ENCODE assay signal across 36 cellular contexts in genomic region chr20:47796952-47797351, GRCh38.
"Had no signal": no experiment of that assay in that cellular context is flagged by ENCODE, and none has a peak within 500 bp of the region (broad histone marks: within the 10 kb centered on the region; RNA-seq: fewer than 3 reads in every experiment).

No MANE protein-coding gene starts in this region.

- H3K9me3 ChIP-seq: adrenal gland, body of pancreas, breast epithelium, esophagus muscularis mucosa, gastrocnemius medialis had no signal

- H3K27me3 Mint-ChIP-seq: activated CD4-positive, alpha-beta T cell treated with anti-CD3 and anti-CD28 coated beads for 36 hours; activated CD4-positive, alpha-beta T cell treated with anti-CD3 and anti-CD28 coated beads, Interleukin-2, amount 10 ng/mL, durations not matched to agents 24 days and 14 days; activated naive CD4-positive, alpha-beta T cell treated with anti-CD3 and anti-CD28 coated beads, Interleukin-2, amount 50 U/mL, for 24 hours; activated naive CD8-positive, alpha-beta T cell treated with anti-CD3 and anti-CD28 coated beads for 36 hours; activated naive CD8-positive, alpha-beta T cell treated with anti-CD3 and anti-CD28 coated beads, Interleukin-2, amount 50 U/mL, for 24 hours had no signal

- ATAC-seq: activated CD4-positive, alpha-beta T cell treated with anti-CD3 and anti-CD28 coated beads for 36 hours; activated CD8-positive, alpha-beta memory T cell treated with anti-CD3 and anti-CD28 coated beads, Interleukin-2, amount 10 ng/mL, durations not matched to agents 7 days and 5 days; activated CD8-positive, alpha-beta T cell treated with anti-CD3 and anti-CD28 coated beads, Interleukin-2, amount 10 ng/mL, durations not matched to agents 7 days and 5 days; activated naive CD8-positive, alpha-beta T cell treated with anti-CD3 and anti-CD28 coated beads, Interleukin-2, amount 50 U/mL, for 24 hours; body of pancreas; effector memory CD8-positive, alpha-beta T cell; foreskin keratinocyte; gastrocnemius medialis; T-helper 17 cell had no signal

- H3K27ac ChIP-seq: adrenal gland, body of pancreas, breast epithelium, cardiac muscle cell, coronary artery, esophagus muscularis mucosa, foreskin keratinocyte, gastrocnemius medialis had no signal

- H3K4me3 Mint-ChIP-seq: activated CD4-positive, alpha-beta memory T cell treated with anti-CD3 and anti-CD28 coated beads for 36 hours; activated CD4-positive, alpha-beta T cell treated with anti-CD3 and anti-CD28 coated beads for 36 hours; activated CD4-positive, alpha-beta T cell treated with anti-CD3 and anti-CD28 coated beads, Interleukin-2, amount 10 ng/mL, durations not matched to agents 24 days and 14 days; activated CD8-positive, alpha-beta memory T cell treated with anti-CD3 and anti-CD28 coated beads, Interleukin-2, amount 10 ng/mL, durations not matched to agents 7 days and 5 days; activated CD8-positive, alpha-beta T cell treated with anti-CD3 and anti-CD28 coated beads, Interleukin-2, amount 10 ng/mL, durations not matched to agents 7 days and 5 days; activated naive CD4-positive, alpha-beta T cell treated with anti-CD3 and anti-CD28 coated beads for 36 hours; activated naive CD4-positive, alpha-beta T cell treated with anti-CD3 and anti-CD28 coated beads, Interleukin-2, amount 50 U/mL, for 24 hours; activated naive CD8-positive, alpha-beta T cell treated with anti-CD3 and anti-CD28 coated beads for 36 hours; activated naive CD8-positive, alpha-beta T cell treated with anti-CD3 and anti-CD28 coated beads, Interleukin-2, amount 50 U/mL, for 24 hours; activated T-helper 1 cell treated with anti-CD3 and anti-CD28 coated beads, Interleukin-12 subunit alpha, Interleukin-12 subunit beta, Interleukin-2, Interleukin-4 antibody, amounts not matched to agents 30 ng/mL and 10 ng/mL and 1 ng/mL, durations not matched to agents 14 hours and 24 hours and 36 hours; central memory CD8-positive, alpha-beta T cell; effector memory CD8-positive, alpha-beta T cell; T-helper 17 cell; T-helper 2 cell treated with Interferon-gamma antibody and Interleukin-4, amounts not matched to agents 5 μg/mL and 100 μg/mL, for 36 hours had no signal

- H3K36me3 ChIP-seq: adrenal gland, breast epithelium, cardiac muscle cell, esophagus muscularis mucosa, gastrocnemius medialis had no signal

- H3K36me3 Mint-ChIP-seq: activated CD4-positive, alpha-beta memory T cell treated with anti-CD3 and anti-CD28 coated beads for 36 hours; activated CD8-positive, alpha-beta memory T cell treated with anti-CD3 and anti-CD28 coated beads, Interleukin-2, amount 10 ng/mL, durations not matched to agents 7 days and 5 days; activated naive CD4-positive, alpha-beta T cell treated with anti-CD3 and anti-CD28 coated beads, Interleukin-2, amount 50 U/mL, for 24 hours; activated naive CD8-positive, alpha-beta T cell treated with anti-CD3 and anti-CD28 coated beads for 36 hours had no signal

- H3K4me3 ChIP-seq: adrenal gland, body of pancreas, breast epithelium, cardiac muscle cell, coronary artery, esophagus muscularis mucosa, gastrocnemius medialis had no signal

- DNase-seq: activated CD4-positive, alpha-beta memory T cell treated with anti-CD3 and anti-CD28 coated beads for 36 hours; activated CD4-positive, alpha-beta T cell treated with anti-CD3 and anti-CD28 coated beads for 36 hours; activated CD4-positive, alpha-beta T cell treated with anti-CD3 and anti-CD28 coated beads, Interleukin-2, amount 10 ng/mL, durations not matched to agents 24 days and 14 days; activated CD4-positive, CD25-positive, alpha-beta regulatory T cell; activated CD4-positive, CD25-positive, alpha-beta regulatory T cell treated with anti-CD3 and anti-CD28 coated beads, Interleukin-2, amount 50 U/mL, for 72 hours; activated CD8-positive, alpha-beta memory T cell treated with anti-CD3 and anti-CD28 coated beads, Interleukin-2, amount 10 ng/mL, durations not matched to agents 7 days and 5 days; activated CD8-positive, alpha-beta memory T cell treated with anti-CD3 and anti-CD28 coated beads, Interleukin-2, amount 50 U/mL, for 4 hours; activated CD8-positive, alpha-beta T cell treated with anti-CD3 and anti-CD28 coated beads, Interleukin-2, amount 10 ng/mL, durations not matched to agents 7 days and 5 days; activated effector memory CD4-positive, alpha-beta T cell treated with anti-CD3 and anti-CD28 coated beads, Interleukin-2, amount 50 U/mL, for 16 hours; activated naive CD4-positive, alpha-beta T cell treated with anti-CD3 and anti-CD28 coated beads for 36 hours; activated naive CD8-positive, alpha-beta T cell treated with anti-CD3 and anti-CD28 coated beads for 36 hours; activated naive CD8-positive, alpha-beta T cell treated with anti-CD3 and anti-CD28 coated beads, Interleukin-2, amount 50 U/mL, for 24 hours; activated T-cell treated with anti-CD3 and anti-CD28 coated beads, Interleukin-2, amount 50 U/mL, for 1 hour; activated T-cell treated with anti-CD3 and anti-CD28 coated beads, Interleukin-2, amount 50 U/mL, for 48 hours; amygdala; aorta; body of pancreas; dermis blood vessel endothelial cell; effector CD4-positive, alpha-beta T cell; effector memory CD8-positive, alpha-beta T cell; erythroblast; foreskin keratinocyte; gastrocnemius medialis; T-helper 1 cell; T-helper 17 cell; T1000 had no signal

- H3K4me1 ChIP-seq: body of pancreas, gastrocnemius medialis had no signal

- H3K27me3 ChIP-seq: adrenal gland, body of pancreas, breast epithelium, esophagus muscularis mucosa, foreskin keratinocyte, gastrocnemius medialis had no signal

- H3K9me3 Mint-ChIP-seq: activated CD4-positive, alpha-beta memory T cell treated with anti-CD3 and anti-CD28 coated beads for 36 hours; activated CD4-positive, alpha-beta T cell treated with anti-CD3 and anti-CD28 coated beads, Interleukin-2, amount 10 ng/mL, durations not matched to agents 24 days and 14 days; activated naive CD4-positive, alpha-beta T cell treated with anti-CD3 and anti-CD28 coated beads for 36 hours; activated naive CD4-positive, alpha-beta T cell treated with anti-CD3 and anti-CD28 coated beads, Interleukin-2, amount 50 U/mL, for 24 hours; activated naive CD8-positive, alpha-beta T cell treated with anti-CD3 and anti-CD28 coated beads for 36 hours; activated naive CD8-positive, alpha-beta T cell treated with anti-CD3 and anti-CD28 coated beads, Interleukin-2, amount 50 U/mL, for 24 hours; activated T-helper 1 cell treated with anti-CD3 and anti-CD28 coated beads, Interleukin-12 subunit alpha, Interleukin-12 subunit beta, Interleukin-2, Interleukin-4 antibody, amounts not matched to agents 30 ng/mL and 10 ng/mL and 1 ng/mL, durations not matched to agents 14 hours and 24 hours and 36 hours; activated T-helper 2 cell treated with anti-CD3 and anti-CD28 coated beads, Interferon-gamma antibody, Interleukin-2, Interleukin-4, amounts not matched to agents 10 μg/mL and 5 μg/mL and 100 μg/mL, durations not matched to agents 14 hours and 24 hours and 36 hours; central memory CD8-positive, alpha-beta T cell; effector memory CD8-positive, alpha-beta T cell; T-helper 2 cell treated with Interferon-gamma antibody and Interleukin-4, amounts not matched to agents 5 μg/mL and 100 μg/mL, for 36 hours had no signal

- H3K4me1 Mint-ChIP-seq: activated CD4-positive, alpha-beta T cell treated with anti-CD3 and anti-CD28 coated beads for 36 hours; activated CD4-positive, alpha-beta T cell treated with anti-CD3 and anti-CD28 coated beads, Interleukin-2, amount 10 ng/mL, durations not matched to agents 24 days and 14 days; activated CD8-positive, alpha-beta memory T cell treated with anti-CD3 and anti-CD28 coated beads, Interleukin-2, amount 10 ng/mL, durations not matched to agents 7 days and 5 days; activated naive CD4-positive, alpha-beta T cell treated with anti-CD3 and anti-CD28 coated beads, Interleukin-2, amount 50 U/mL, for 24 hours; activated naive CD8-positive, alpha-beta T cell treated with anti-CD3 and anti-CD28 coated beads for 36 hours; central memory CD8-positive, alpha-beta T cell had no signal

- H3K27ac Mint-ChIP-seq: activated CD4-positive, alpha-beta memory T cell treated with anti-CD3 and anti-CD28 coated beads for 36 hours; activated CD4-positive, alpha-beta T cell treated with anti-CD3 and anti-CD28 coated beads for 36 hours; activated CD4-positive, alpha-beta T cell treated with anti-CD3 and anti-CD28 coated beads, Interleukin-2, amount 10 ng/mL, durations not matched to agents 24 days and 14 days; activated CD8-positive, alpha-beta memory T cell treated with anti-CD3 and anti-CD28 coated beads, Interleukin-2, amount 10 ng/mL, durations not matched to agents 7 days and 5 days; activated CD8-positive, alpha-beta T cell treated with anti-CD3 and anti-CD28 coated beads, Interleukin-2, amount 10 ng/mL, durations not matched to agents 7 days and 5 days; activated naive CD4-positive, alpha-beta T cell treated with anti-CD3 and anti-CD28 coated beads for 36 hours; activated naive CD4-positive, alpha-beta T cell treated with anti-CD3 and anti-CD28 coated beads, Interleukin-2, amount 50 U/mL, for 24 hours; activated naive CD8-positive, alpha-beta T cell treated with anti-CD3 and anti-CD28 coated beads for 36 hours; activated naive CD8-positive, alpha-beta T cell treated with anti-CD3 and anti-CD28 coated beads, Interleukin-2, amount 50 U/mL, for 24 hours; activated T-helper 1 cell treated with anti-CD3 and anti-CD28 coated beads, Interleukin-12 subunit alpha, Interleukin-12 subunit beta, Interleukin-2, Interleukin-4 antibody, amounts not matched to agents 30 ng/mL and 10 ng/mL and 1 ng/mL, durations not matched to agents 14 hours and 24 hours and 36 hours; activated T-helper 2 cell treated with anti-CD3 and anti-CD28 coated beads, Interferon-gamma antibody, Interleukin-2, Interleukin-4, amounts not matched to agents 10 μg/mL and 5 μg/mL and 100 μg/mL, durations not matched to agents 14 hours and 24 hours and 36 hours; effector memory CD8-positive, alpha-beta T cell; T-helper 17 cell; T-helper 2 cell treated with Interferon-gamma antibody and Interleukin-4, amounts not matched to agents 5 μg/mL and 100 μg/mL, for 36 hours had no signal
